In genomic region chr3:183503738-183504137, GRCh38 we compare ENCODE assay signal across 24 cellular contexts. TPM values are rescaled to one million over a fixed set of nuclear protein-coding genes. Genes with fewer than 3 reads are reported as not detected.
DNase-seq lines count a peak whose midpoint lies in the region; ATAC-seq and TF ChIP-seq lines count a peak whose summit lies in the region.
"Had no signal": no experiment of that assay in that cellular context is flagged by ENCODE, and none has a peak within 500 bp of the region (broad histone marks: within the 10 kb centered on the region; RNA-seq: fewer than 3 reads in every experiment).

No MANE protein-coding gene starts in this region.

- H4K20me1 ChIP-seq in SK-N-SH (ENCODE audit: insufficient read depth) = no peaks in the 10 kb centered on the region

- no peaks in the 10 kb centered on the region for H3K9me3 ChIP-seq in SK-N-SH

- no peaks in the 10 kb centered on the region for H3K4me1 ChIP-seq in SK-N-SH (ENCODE audit: control insufficient read depth in 1 of 2, insufficient read depth in 2 of 2, low read depth in 1 of 2, low read length in 1 of 2)
- H3K4me1 ChIP-seq: A549, tibial artery had no signal

- H3K36me3 ChIP-seq in SK-N-SH (replicated peaks in 1 of 2; ENCODE audit: control insufficient read depth in 1 of 2, insufficient read depth in 2 of 2, low read length in 1 of 2) = no peaks in the 10 kb centered on the region
- H3K36me3 ChIP-seq: tibial artery had no signal

- H3K79me2 ChIP-seq in SK-N-SH (ENCODE audit: insufficient read depth) = no peaks in the 10 kb centered on the region

- CTCF ChIA-PET in SK-N-SH (lab: Yijun Ruan, JAX) = interaction anchor here (1.1 to 1.9 kb wide), 9 partner anchors 11 to 380 kb away, joined by 3 to 7 read pairs (median 5); no protein-coding TSS in a partner anchor
- CTCF ChIA-PET in WTC11 (lab: Charles Lee) = interaction anchor here (1.1 to 2.5 kb wide), 3 partner anchors 24 to 263 kb away, joined by 3 to 7 read pairs (median 3); no protein-coding TSS in a partner anchor

- H3K9ac ChIP-seq in SK-N-SH = no peak overlapping the region

- no peaks in the 10 kb centered on the region for H3K9me2 ChIP-seq in SK-N-SH

- H3K4me2 ChIP-seq in SK-N-SH = no peak overlapping the region
- H3K4me2 ChIP-seq: A549 had no signal

- DNase-seq in SK-N-SH = peak; percentile 33
- peak; percentile 7 for DNase-seq in COR-L47 (lab: John Stamatoyannopoulos, UW)
- DNase-seq in WTC11 (ENCODE audit: low spot score) = no peak
- DNase-seq in memory B cell (ENCODE audit: low spot score in 2 of 2) = no peak
- no peak for DNase-seq in HCEC 1CT
- no peak for DNase-seq in NCI-H510A treated with DMSO at 0.1 percent for 48 hours (lab: John Stamatoyannopoulos, UW)
- no peak for DNase-seq in G401 (ENCODE audit: low spot score)
- DNase-seq: activated CD4-positive, alpha-beta memory T cell treated with anti-CD3 and anti-CD28 coated beads for 36 hours; amniotic stem cell; central memory CD4-positive, alpha-beta T cell; DMS79; effector CD4-positive, alpha-beta T cell; mesenchymal stem cell; NCI-H187; NCI-H226; stimulated activated CD4-positive, alpha-beta T cell treated with anti-CD3 and anti-CD28 coated beads, Interleukin-12 subunit alpha, Interleukin-12 subunit beta, amount 100 ng/mL, for 4 hours; T-helper 1 cell; tibial artery had no signal

- no peak for TF ChIP-seq EP300 in SK-N-SH (IDR thresholded peaks at IDR 0.05; ENCODE audit: borderline replicate concordance in 1 of 2, low read depth in 1 of 2, low read length in 1 of 2)

- H3K27ac ChIP-seq in SK-N-SH (ENCODE audit: low read depth in 2 of 2, low read length in 1 of 2) = no peak overlapping the region
- H3K27ac ChIP-seq: A549, tibial artery had no signal

- 65% methylated on average over 1 of the region's 1 CpG for WGBS in SK-N-SH (ENCODE audit: low lambda C conversion rate)

- H3K4me3 ChIP-seq in SK-N-SH (ENCODE audit: low read depth in 2 of 2, low read length in 1 of 2) = no peak overlapping the region
- H3K4me3 ChIP-seq: A549, tibial artery had no signal

- H3K9me3 Mint-ChIP-seq in WTC11 (0 out of 2 replicates have a peak, but pooled peaks cover 4% of the 10 kb centered on the region), memory B cell (peaks cover 2% of the 10 kb centered on the region)
- H3K9me3 Mint-ChIP-seq: stimulated activated effector memory CD8-positive, alpha-beta T cell treated with anti-CD3 and anti-CD28 coated beads, Interleukin-12 subunit alpha, Interleukin-12 subunit beta, amount 100 ng/mL, for 72 hours had no signal

- in situ Hi-C loops in G401 (cut with HindIII; ENCODE audit: low sequenced_read_pairs) = no loop called here

- H3F3A ChIP-seq in SK-N-SH (replicated peaks; ENCODE audit: insufficient read depth) = no peaks in the 10 kb centered on the region

- H3K27ac Mint-ChIP-seq in WTC11 (no peak overlapping the region), memory B cell (peak overlapping the region; percentile 40)
- H3K27ac Mint-ChIP-seq: activated CD4-positive, alpha-beta memory T cell treated with anti-CD3 and anti-CD28 coated beads for 36 hours; stimulated activated effector memory CD8-positive, alpha-beta T cell treated with anti-CD3 and anti-CD28 coated beads, Interleukin-12 subunit alpha, Interleukin-12 subunit beta, amount 100 ng/mL, for 72 hours had no signal

- no peak for ATAC-seq in SK-N-SH treated with all-trans-retinoic acid at 6 μM for 48 hours
- ATAC-seq in WTC11 = peak; percentile 50; the same call in 1 of the 2 replicates
- ATAC-seq in memory B cell (ENCODE audit: low read depth) = no peak
- ATAC-seq: stimulated activated effector memory CD8-positive, alpha-beta T cell treated with anti-CD3 and anti-CD28 coated beads, Interleukin-12 subunit alpha, Interleukin-12 subunit beta, amount 100 ng/mL, for 72 hours had no signal

- H3K27me3 Mint-ChIP-seq in WTC11 (ENCODE audit: low read depth) (peaks cover 4% of the 10 kb centered on the region; the same call in 1 of the 2 replicates), memory B cell (no peaks in the 10 kb centered on the region)
- H3K27me3 Mint-ChIP-seq: activated CD4-positive, alpha-beta memory T cell treated with anti-CD3 and anti-CD28 coated beads for 36 hours had no signal

- no peak overlapping the region for H2AFZ ChIP-seq in SK-N-SH (ENCODE audit: low read depth)

- peak; percentile 59 for TF ChIP-seq RAD21 in SK-N-SH (IDR thresholded peaks at IDR 0.05; ENCODE audit: low read length)

- POLR2A ChIA-PET in SK-N-SH (lab: Yijun Ruan, JAX) (no interaction called here), WTC11 (lab: Charles Lee) (no interaction called here)

- peaks cover 4% of the 10 kb centered on the region; the same call in 1 of the 2 replicates for H3K4me1 Mint-ChIP-seq in WTC11
- peaks cover 19% of the 10 kb centered on the region for H3K4me1 Mint-ChIP-seq in memory B cell

- H3K36me3 Mint-ChIP-seq in WTC11 = no peaks in the 10 kb centered on the region
- peaks cover 50% of the 10 kb centered on the region for H3K36me3 Mint-ChIP-seq in memory B cell

- H3K4me3 Mint-ChIP-seq in WTC11 (no peak overlapping the region), memory B cell (no peak overlapping the region)
- H3K4me3 Mint-ChIP-seq: activated CD4-positive, alpha-beta memory T cell treated with anti-CD3 and anti-CD28 coated beads for 36 hours; stimulated activated effector memory CD8-positive, alpha-beta T cell treated with anti-CD3 and anti-CD28 coated beads, Interleukin-12 subunit alpha, Interleukin-12 subunit beta, amount 100 ng/mL, for 72 hours had no signal

- TF ChIP-seq CTCF in SK-N-SH (IDR thresholded peaks at IDR 0.05) = 0 out of 2 replicates have a peak, but pooled peaks have one; percentile 6
- no peak for TF ChIP-seq CTCF in WTC11 (IDR thresholded peaks at IDR 0.05)

- H3K27me3 ChIP-seq in SK-N-SH (ENCODE audit: insufficient read depth) = no peaks in the 10 kb centered on the region; the same call in none of the 2 replicates
- H3K27me3 ChIP-seq: tibial artery had no signal

TF ChIP-seq in SK-N-SH, 30 proteins besides CTCF, POLR2A, EP300 and RAD21:
- TF ChIP-seq SMC3 (IDR thresholded peaks at IDR 0.05; ENCODE audit: low read depth, low read length) (peak; percentile 13; the same call in 1 of the 2 replicates), SIN3A (IDR thresholded peaks at IDR 0.05; ENCODE audit: borderline replicate concordance, low read depth, low read length) (no peak), GABPA (IDR thresholded peaks at IDR 0.05; ENCODE audit: low read depth) (no peak)

TF ChIP-seq in SK-N-SH treated with all-trans-retinoic acid at 6 μM for 48 hours, 23 proteins besides CTCF, POLR2A, EP300 and RAD21 (continues in another document):
- TF ChIP-seq TSHZ2 (CRISPR knock-in tag; IDR thresholded peaks at IDR 0.05) = no peak

TF ChIP-seq in WTC11, 78 proteins besides CTCF, POLR2A, EP300 and RAD21:
- TF ChIP-seq IRF2 (CRISPR knock-in tag; IDR thresholded peaks at IDR 0.05; ENCODE audit: borderline replicate concordance, low read depth) (no peak), SOX15 (CRISPR knock-in tag; IDR thresholded peaks at IDR 0.05) (no peak), TEAD4 (CRISPR knock-in tag; IDR thresholded peaks at IDR 0.05) (no peak), ZNF416 (CRISPR knock-in tag; IDR thresholded peaks at IDR 0.05) (no peak)
- TF ChIP-seq, protein P1, sequence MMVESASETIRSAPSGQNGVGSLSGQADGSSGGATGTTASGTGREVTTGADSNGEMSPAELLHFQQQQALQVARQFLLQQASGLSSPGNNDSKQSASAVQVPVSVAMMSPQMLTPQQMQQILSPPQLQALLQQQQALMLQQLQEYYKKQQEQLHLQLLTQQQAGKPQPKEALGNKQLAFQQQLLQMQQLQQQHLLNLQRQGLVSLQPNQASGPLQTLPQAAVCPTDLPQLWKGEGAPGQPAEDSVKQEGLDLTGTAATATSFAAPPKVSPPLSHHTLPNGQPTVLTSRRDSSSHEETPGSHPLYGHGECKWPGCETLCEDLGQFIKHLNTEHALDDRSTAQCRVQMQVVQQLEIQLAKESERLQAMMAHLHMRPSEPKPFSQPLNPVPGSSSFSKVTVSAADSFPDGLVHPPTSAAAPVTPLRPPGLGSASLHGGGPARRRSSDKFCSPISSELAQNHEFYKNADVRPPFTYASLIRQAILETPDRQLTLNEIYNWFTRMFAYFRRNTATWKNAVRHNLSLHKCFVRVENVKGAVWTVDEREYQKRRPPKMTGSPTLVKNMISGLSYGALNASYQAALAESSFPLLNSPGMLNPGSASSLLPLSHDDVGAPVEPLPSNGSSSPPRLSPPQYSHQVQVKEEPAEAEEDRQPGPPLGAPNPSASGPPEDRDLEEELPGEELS (CRISPR knock-in tag; IDR thresholded peaks at IDR 0.05) = no peak
- TF ChIP-seq, protein P2, sequence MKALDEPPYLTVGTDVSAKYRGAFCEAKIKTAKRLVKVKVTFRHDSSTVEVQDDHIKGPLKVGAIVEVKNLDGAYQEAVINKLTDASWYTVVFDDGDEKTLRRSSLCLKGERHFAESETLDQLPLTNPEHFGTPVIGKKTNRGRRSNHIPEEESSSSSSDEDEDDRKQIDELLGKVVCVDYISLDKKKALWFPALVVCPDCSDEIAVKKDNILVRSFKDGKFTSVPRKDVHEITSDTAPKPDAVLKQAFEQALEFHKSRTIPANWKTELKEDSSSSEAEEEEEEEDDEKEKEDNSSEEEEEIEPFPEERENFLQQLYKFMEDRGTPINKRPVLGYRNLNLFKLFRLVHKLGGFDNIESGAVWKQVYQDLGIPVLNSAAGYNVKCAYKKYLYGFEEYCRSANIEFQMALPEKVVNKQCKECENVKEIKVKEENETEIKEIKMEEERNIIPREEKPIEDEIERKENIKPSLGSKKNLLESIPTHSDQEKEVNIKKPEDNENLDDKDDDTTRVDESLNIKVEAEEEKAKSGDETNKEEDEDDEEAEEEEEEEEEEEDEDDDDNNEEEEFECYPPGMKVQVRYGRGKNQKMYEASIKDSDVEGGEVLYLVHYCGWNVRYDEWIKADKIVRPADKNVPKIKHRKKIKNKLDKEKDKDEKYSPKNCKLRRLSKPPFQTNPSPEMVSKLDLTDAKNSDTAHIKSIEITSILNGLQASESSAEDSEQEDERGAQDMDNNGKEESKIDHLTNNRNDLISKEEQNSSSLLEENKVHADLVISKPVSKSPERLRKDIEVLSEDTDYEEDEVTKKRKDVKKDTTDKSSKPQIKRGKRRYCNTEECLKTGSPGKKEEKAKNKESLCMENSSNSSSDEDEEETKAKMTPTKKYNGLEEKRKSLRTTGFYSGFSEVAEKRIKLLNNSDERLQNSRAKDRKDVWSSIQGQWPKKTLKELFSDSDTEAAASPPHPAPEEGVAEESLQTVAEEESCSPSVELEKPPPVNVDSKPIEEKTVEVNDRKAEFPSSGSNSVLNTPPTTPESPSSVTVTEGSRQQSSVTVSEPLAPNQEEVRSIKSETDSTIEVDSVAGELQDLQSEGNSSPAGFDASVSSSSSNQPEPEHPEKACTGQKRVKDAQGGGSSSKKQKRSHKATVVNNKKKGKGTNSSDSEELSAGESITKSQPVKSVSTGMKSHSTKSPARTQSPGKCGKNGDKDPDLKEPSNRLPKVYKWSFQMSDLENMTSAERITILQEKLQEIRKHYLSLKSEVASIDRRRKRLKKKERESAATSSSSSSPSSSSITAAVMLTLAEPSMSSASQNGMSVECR (CRISPR knock-in tag; IDR thresholded peaks at IDR 0.05; ENCODE audit: borderline replicate concordance) = no peak
TF ChIP-seq in WTC11: peak in this region for 0.

RNA-seq across cellular contexts. Expression of gene KLHL6, which starts 51.8 kb away (rescaled TPM):
- polyA plus RNA-seq in SK-N-SH (2012; rRNA removed) = not detected in 2 replicates
- not detected in 2 replicates for polyA plus RNA-seq in SK-N-SH (2012; cell fraction: cytosol; rRNA removed)
- polyA plus RNA-seq in SK-N-SH (2012; cell fraction: nucleus; rRNA removed) = not detected in 2 replicates
- total RNA-seq in WTC11 (2021) = 0.11 to 0.23 TPM (median 0.18 TPM) in 3 replicates
- not detected in 2 replicates for total RNA-seq in G401 (2014; rRNA removed; shearing (Covaris generic))
- total RNA-seq: fibroblast of lung, MCF 10A had no signal
- polyA plus RNA-seq: A549, fibroblast of lung, neural cell had no signal

Comparison
In these comparisons a context has a peak if more than half of its experiments do, and no peak if none do; other contexts are left out.
1. DNase-seq: peak in SK-N-SH (single experiment) and COR-L47 (single experiment); none in WTC11 (single experiment), memory B cell (0 of 2), HCEC 1CT (single experiment), NCI-H510A treated with DMSO at 0.1 percent for 48 hours (single experiment) and G401 (single experiment).
2. Of the 6 proteins assayed by ChIP-seq in both WTC11 and SK-N-SH: peak only in WTC11: none; only in SK-N-SH: CTCF; in both: none; in neither: 5.